ENCODE assay signal across 11 cellular contexts in the genomic region with DNA sequence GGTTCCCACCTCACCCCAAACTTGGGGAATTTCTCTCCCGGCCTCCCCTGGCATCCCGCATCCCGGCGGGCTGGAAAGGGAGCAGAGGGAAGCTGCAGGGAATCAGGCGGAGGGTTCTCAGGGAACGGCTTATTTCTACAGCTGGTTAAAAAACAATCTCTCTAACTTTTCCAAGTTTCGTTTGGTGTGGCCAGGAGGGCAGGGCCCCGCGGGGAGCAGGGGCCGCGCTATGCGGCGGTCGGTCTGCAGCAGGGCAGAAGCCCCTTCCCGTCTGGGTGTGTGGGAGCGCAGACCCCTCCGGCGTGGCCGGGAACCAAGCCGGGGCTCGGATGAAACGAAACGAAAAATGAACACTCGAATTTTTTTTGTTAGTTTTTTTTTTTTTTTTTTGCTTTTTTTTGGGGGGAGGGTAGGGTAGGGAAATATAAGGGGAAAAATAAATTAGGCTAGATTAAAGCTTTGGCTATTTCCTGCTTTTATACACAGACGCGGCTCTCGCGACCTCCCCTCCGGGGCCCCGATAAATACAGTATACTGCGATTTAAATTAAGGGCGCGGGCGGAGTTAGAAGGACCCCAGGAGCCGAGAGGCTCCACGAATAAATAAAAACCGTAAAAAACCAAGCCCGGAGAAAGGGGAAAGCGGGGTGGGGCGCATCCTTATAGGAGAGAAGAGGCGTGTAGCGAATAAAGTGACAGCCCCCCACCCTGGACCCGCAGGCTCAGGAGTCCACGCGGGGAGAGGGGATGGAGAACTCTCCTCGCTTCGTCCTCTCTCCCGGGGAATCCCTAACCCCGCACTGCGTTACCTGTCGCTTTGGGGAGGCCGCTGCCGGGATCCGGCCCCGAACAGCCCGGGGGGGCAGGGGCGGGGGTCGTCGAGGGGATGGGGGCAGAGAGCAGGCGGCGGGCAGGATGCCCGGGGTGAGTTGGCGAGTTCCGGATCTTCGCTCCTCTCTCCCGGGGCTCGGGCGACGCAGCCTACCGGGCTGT. TPM values are rescaled to one million over a fixed set of nuclear protein-coding genes. Genes with fewer than 3 reads are reported as not detected.
DNase-seq lines count a peak whose midpoint lies in the region; ATAC-seq and TF ChIP-seq lines count a peak whose summit lies in the region.
"Had no signal": no experiment of that assay in that cellular context is flagged by ENCODE, and none has a peak within 500 bp of the region (broad histone marks: within the 10 kb centered on the region; RNA-seq: fewer than 3 reads in every experiment).

No MANE protein-coding gene starts in this region.

- H3K4me3 ChIP-seq in iPS-11a (ENCODE audit: low read depth, low read length), result peak overlapping the region; percentile 47

- peaks cover 7% of the 10 kb centered on the region for H3K4me1 Mint-ChIP-seq in activated CD4-positive, alpha-beta T cell treated with anti-CD3 and anti-CD28 coated beads, Interleukin-2, amount 10 ng/mL, durations not matched to agents 7 days and 5 days
- peaks cover 5% of the 10 kb centered on the region for H3K4me1 Mint-ChIP-seq in activated T-helper 17 cell treated with anti-CD3 and anti-CD28 coated beads, Interleukin-2, amount 50 U/mL, for 72 hours
- H3K4me1 Mint-ChIP-seq in stimulated activated naive B cell treated with anti-CD40 and anti-IgM and Interleukin-4, amounts not matched to agents 10 μg/mL and 1 μg/mL and 100 μg/mL, for 72 hours, result peaks cover 3 to 17% of the 10 kb centered on the region in 2 donors

- no peak for ATAC-seq in activated T-helper 17 cell treated with anti-CD3 and anti-CD28 coated beads, Interleukin-2, amount 50 U/mL, for 72 hours (replicated peaks)
- no peak for ATAC-seq in stimulated activated naive B cell treated with anti-CD40 and anti-IgM and Interleukin-4, amounts not matched to agents 10 μg/mL and 1 μg/mL and 100 μg/mL, for 72 hours (replicated peaks)
- no peak for ATAC-seq in GM18505 (IDR thresholded peaks at IDR 0.05; ENCODE audit: unreplicated experiment)
- no peak for ATAC-seq in GM19035 (IDR thresholded peaks at IDR 0.05; ENCODE audit: unreplicated experiment)

- no peaks in the 10 kb centered on the region for H3K9me3 Mint-ChIP-seq in activated CD4-positive, alpha-beta T cell treated with anti-CD3 and anti-CD28 coated beads, Interleukin-2, amount 10 ng/mL, durations not matched to agents 7 days and 5 days
- H3K9me3 Mint-ChIP-seq in activated T-helper 17 cell treated with anti-CD3 and anti-CD28 coated beads, Interleukin-2, amount 50 U/mL, for 72 hours, result no peaks in the 10 kb centered on the region
- no peaks in the 10 kb centered on the region for H3K9me3 Mint-ChIP-seq in stimulated activated naive B cell treated with anti-CD40 and anti-IgM and Interleukin-4, amounts not matched to agents 10 μg/mL and 1 μg/mL and 100 μg/mL, for 72 hours

- H3K4me3 Mint-ChIP-seq in activated CD4-positive, alpha-beta T cell treated with anti-CD3 and anti-CD28 coated beads, Interleukin-2, amount 10 ng/mL, durations not matched to agents 7 days and 5 days, result peak overlapping the region; percentile 48
- peak overlapping the region; percentile 65 for H3K4me3 Mint-ChIP-seq in activated T-helper 17 cell treated with anti-CD3 and anti-CD28 coated beads, Interleukin-2, amount 50 U/mL, for 72 hours
- peak overlapping the region; percentile 79 for H3K4me3 Mint-ChIP-seq in stimulated activated naive B cell treated with anti-CD40 and anti-IgM and Interleukin-4, amounts not matched to agents 10 μg/mL and 1 μg/mL and 100 μg/mL, for 72 hours

- CTCF ChIA-PET in activated CD4-positive, alpha-beta T cell treated with anti-CD3 and anti-CD28 coated beads, Interleukin-2, amount 10 ng/mL, durations not matched to agents 7 days and 5 days (lab: Charles Lee), result interaction anchor here (0.7 kb wide), 1 partner anchor 579 kb away, joined by 3 read pairs; no protein-coding TSS in a partner anchor

- DNase-seq in activated CD4-positive, alpha-beta T cell treated with anti-CD3 and anti-CD28 coated beads, Interleukin-2, amount 10 ng/mL, durations not matched to agents 7 days and 5 days, result no peak
- no peak for DNase-seq in activated CD4-positive, alpha-beta T cell treated with anti-CD3 and anti-CD28 coated beads for 48 hours
- DNase-seq in stimulated activated naive B cell treated with anti-CD40 and anti-IgM and Interleukin-4, amounts not matched to agents 10 μg/mL and 1 μg/mL and 100 μg/mL, for 72 hours, result no peak
- no peak for DNase-seq in SHP77 treated with DMSO at 0.1 percent for 48 hours (lab: John Stamatoyannopoulos, UW)
- DNase-seq: KBM-7; SIG-M5; stimulated activated naive CD4-positive, alpha-beta T cell treated with Interleukin-2 at 50 U/mL for 16 hours had no signal

- H3K27me3 Mint-ChIP-seq in activated CD4-positive, alpha-beta T cell treated with anti-CD3 and anti-CD28 coated beads, Interleukin-2, amount 10 ng/mL, durations not matched to agents 7 days and 5 days, result peaks cover 63% of the 10 kb centered on the region
- peaks cover 38% of the 10 kb centered on the region for H3K27me3 Mint-ChIP-seq in activated T-helper 17 cell treated with anti-CD3 and anti-CD28 coated beads, Interleukin-2, amount 50 U/mL, for 72 hours
- H3K27me3 Mint-ChIP-seq in stimulated activated naive B cell treated with anti-CD40 and anti-IgM and Interleukin-4, amounts not matched to agents 10 μg/mL and 1 μg/mL and 100 μg/mL, for 72 hours, result peaks cover 48 to 68% of the 10 kb centered on the region in 2 donors

- no peaks in the 10 kb centered on the region for H3K36me3 Mint-ChIP-seq in activated CD4-positive, alpha-beta T cell treated with anti-CD3 and anti-CD28 coated beads, Interleukin-2, amount 10 ng/mL, durations not matched to agents 7 days and 5 days (ENCODE audit: low read depth)
- peaks cover 11% of the 10 kb centered on the region for H3K36me3 Mint-ChIP-seq in activated T-helper 17 cell treated with anti-CD3 and anti-CD28 coated beads, Interleukin-2, amount 50 U/mL, for 72 hours (ENCODE audit: low read depth)
- peaks cover 0 to 3% of the 10 kb centered on the region in 2 donors for H3K36me3 Mint-ChIP-seq in stimulated activated naive B cell treated with anti-CD40 and anti-IgM and Interleukin-4, amounts not matched to agents 10 μg/mL and 1 μg/mL and 100 μg/mL, for 72 hours

- POLR2A ChIA-PET in activated CD4-positive, alpha-beta T cell treated with anti-CD3 and anti-CD28 coated beads, Interleukin-2, amount 10 ng/mL, durations not matched to agents 7 days and 5 days (lab: Charles Lee), result no interaction called here

- H3K27ac Mint-ChIP-seq in activated CD4-positive, alpha-beta T cell treated with anti-CD3 and anti-CD28 coated beads, Interleukin-2, amount 10 ng/mL, durations not matched to agents 7 days and 5 days, result no peak overlapping the region
- no peak overlapping the region for H3K27ac Mint-ChIP-seq in activated T-helper 17 cell treated with anti-CD3 and anti-CD28 coated beads, Interleukin-2, amount 50 U/mL, for 72 hours
- H3K27ac Mint-ChIP-seq in stimulated activated naive B cell treated with anti-CD40 and anti-IgM and Interleukin-4, amounts not matched to agents 10 μg/mL and 1 μg/mL and 100 μg/mL, for 72 hours, result peak overlapping the region; percentile 70

- no peak for TF ChIP-seq POLR2A in GM18505 (IDR thresholded peaks at IDR 0.05; ENCODE audit: borderline replicate concordance, extremely low read depth, insufficient read depth, insufficient read length)

RNA-seq across cellular contexts. Expression of a gene that starts 2.1 kb away (rescaled TPM):
- total RNA-seq in activated CD4-positive, alpha-beta T cell treated with anti-CD3 and anti-CD28 coated beads, Interleukin-2, amount 10 ng/mL, durations not matched to agents 7 days and 5 days, result not detected
- under 1 TPM; 0.11 TPM for total RNA-seq in activated T-helper 17 cell treated with anti-CD3 and anti-CD28 coated beads, Interleukin-2, amount 50 U/mL, for 72 hours

RNA-seq across cellular contexts. Expression of a gene that starts 32.0 kb away (rescaled TPM):
- 10 to 100 TPM; 33.0 to 34.8 TPM for total RNA-seq in activated CD4-positive, alpha-beta T cell treated with anti-CD3 and anti-CD28 coated beads, Interleukin-2, amount 10 ng/mL, durations not matched to agents 7 days and 5 days
- total RNA-seq in activated T-helper 17 cell treated with anti-CD3 and anti-CD28 coated beads, Interleukin-2, amount 50 U/mL, for 72 hours, result 10 to 100 TPM; 41.1 to 60.8 TPM

RNA-seq across cellular contexts. Expression of a gene that starts 39.2 kb away (rescaled TPM):
- total RNA-seq in activated CD4-positive, alpha-beta T cell treated with anti-CD3 and anti-CD28 coated beads, Interleukin-2, amount 10 ng/mL, durations not matched to agents 7 days and 5 days, result 1 to 10 TPM; 9.8 to 9.9 TPM
- 10 to 100 TPM in 1 of 2 donors, 1 to 10 TPM in 1; 8.6 to 15.5 TPM for total RNA-seq in activated T-helper 17 cell treated with anti-CD3 and anti-CD28 coated beads, Interleukin-2, amount 50 U/mL, for 72 hours

RNA-seq across cellular contexts. Expression of a gene that starts 54.7 kb away (rescaled TPM):
- total RNA-seq in activated CD4-positive, alpha-beta T cell treated with anti-CD3 and anti-CD28 coated beads, Interleukin-2, amount 10 ng/mL, durations not matched to agents 7 days and 5 days, result 100 to 1,000 TPM in 1 of 2 experiments, 10 to 100 TPM in 1; 80.9 to 110 TPM
- 100 to 1,000 TPM in 1 of 2 donors, 10 to 100 TPM in 1; 77.5 to 129 TPM for total RNA-seq in activated T-helper 17 cell treated with anti-CD3 and anti-CD28 coated beads, Interleukin-2, amount 50 U/mL, for 72 hours
